ENCODE assay signal across 7 cellular contexts in the genomic region with DNA sequence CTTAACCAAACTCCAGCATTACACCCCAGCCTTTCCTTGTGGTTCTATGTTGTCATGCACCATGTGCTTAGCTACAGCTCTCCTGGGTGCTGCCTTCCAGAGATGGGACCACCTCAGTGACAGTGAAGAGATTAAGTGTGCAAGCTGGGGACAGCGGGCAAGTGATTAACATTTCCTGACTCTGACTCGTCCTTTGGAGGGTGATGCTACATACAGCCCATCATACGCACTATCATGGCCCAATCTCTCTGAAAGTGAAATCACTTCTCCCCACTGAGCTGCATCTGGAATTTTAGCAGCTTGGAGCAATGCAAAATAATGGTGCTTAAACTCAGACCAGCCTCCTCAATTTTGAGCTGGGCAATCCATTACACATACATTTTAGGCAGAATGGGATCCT.
DNase-seq lines count a peak whose midpoint lies in the region; ATAC-seq and TF ChIP-seq lines count a peak whose summit lies in the region.
"Not testable (repeated sequence)": the region's sequence is repeated elsewhere in the genome, so short reads cannot be mapped to it uniquely, and the experiment has no call there.

No MANE protein-coding gene starts in this region.

- peak; percentile 3 for ATAC-seq in HG03135 (IDR thresholded peaks at IDR 0.05; ENCODE audit: unreplicated experiment)
- ATAC-seq in activated CD8-positive, alpha-beta memory T cell treated with anti-CD3 and anti-CD28 coated beads, Interleukin-2, amount 10 ng/mL, durations not matched to agents 7 days and 5 days: peak; percentile 28
- peak; percentile 30 for ATAC-seq in activated T-helper 17 cell treated with anti-CD3 and anti-CD28 coated beads, Interleukin-2, amount 50 U/mL, for 72 hours (replicated peaks)
- peak; percentile 32 to 46 for ATAC-seq in activated naive CD4-positive, alpha-beta T cell treated with anti-CD3 and anti-CD28 coated beads, Interleukin-2, amount 50 U/mL, for 72 hours
- not testable (repeated sequence) for ATAC-seq in memory B cell (ENCODE audit: low read depth)

- peak overlapping the region; percentile 39; the same call in 1 of the 2 replicates for H3K4me2 ChIP-seq in OCI-LY3 (ENCODE audit: low read length)

- H3K9me3 ChIP-seq in OCI-LY3 (ENCODE audit: insufficient read depth, low read length): not testable (repeated sequence)

- H3K27me3 Mint-ChIP-seq in activated CD4-positive, alpha-beta T cell treated with anti-CD3 and anti-CD28 coated beads, Interleukin-2, amount 10 ng/mL, durations not matched to agents 24 days and 14 days; activated CD8-positive, alpha-beta memory T cell treated with anti-CD3 and anti-CD28 coated beads, Interleukin-2, amount 10 ng/mL, durations not matched to agents 7 days and 5 days; activated T-helper 17 cell treated with anti-CD3 and anti-CD28 coated beads, Interleukin-2, amount 50 U/mL, for 72 hours; memory B cell: not testable (repeated sequence)

- peak overlapping the region; percentile 40 for H3K4me3 Mint-ChIP-seq in activated CD4-positive, alpha-beta T cell treated with anti-CD3 and anti-CD28 coated beads, Interleukin-2, amount 10 ng/mL, durations not matched to agents 24 days and 14 days
- not testable (repeated sequence) for H3K4me3 Mint-ChIP-seq in activated CD8-positive, alpha-beta memory T cell treated with anti-CD3 and anti-CD28 coated beads, Interleukin-2, amount 10 ng/mL, durations not matched to agents 7 days and 5 days
- H3K4me3 Mint-ChIP-seq in activated T-helper 17 cell treated with anti-CD3 and anti-CD28 coated beads, Interleukin-2, amount 50 U/mL, for 72 hours: peak overlapping the region; percentile 27
- H3K4me3 Mint-ChIP-seq in memory B cell: peak overlapping the region; percentile 14

- CTCF ChIA-PET in activated CD8-positive, alpha-beta memory T cell treated with anti-CD3 and anti-CD28 coated beads, Interleukin-2, amount 10 ng/mL, durations not matched to agents 7 days and 5 days (lab: Charles Lee): not testable (repeated sequence)

- not testable (repeated sequence) for H3K9me3 Mint-ChIP-seq in activated CD4-positive, alpha-beta T cell treated with anti-CD3 and anti-CD28 coated beads, Interleukin-2, amount 10 ng/mL, durations not matched to agents 24 days and 14 days; activated CD8-positive, alpha-beta memory T cell treated with anti-CD3 and anti-CD28 coated beads, Interleukin-2, amount 10 ng/mL, durations not matched to agents 7 days and 5 days (ENCODE audit: low read depth); activated T-helper 17 cell treated with anti-CD3 and anti-CD28 coated beads, Interleukin-2, amount 50 U/mL, for 72 hours; activated naive CD4-positive, alpha-beta T cell treated with anti-CD3 and anti-CD28 coated beads, Interleukin-2, amount 50 U/mL, for 72 hours; memory B cell

- not testable (repeated sequence) for H3K27me3 ChIP-seq in OCI-LY3 (ENCODE audit: low read depth, low read length)

- peak overlapping the region; percentile 92 for H3K27ac ChIP-seq in OCI-LY3 (ENCODE audit: low read length)

- H3K4me3 ChIP-seq in OCI-LY3 (ENCODE audit: low read length): not testable (repeated sequence)

- not testable (repeated sequence) for TF ChIP-seq CTCF in OCI-LY3 (IDR thresholded peaks at IDR 0.05; ENCODE audit: low read depth, low read length)

- peak overlapping the region; percentile 73 for H3K27ac Mint-ChIP-seq in activated CD4-positive, alpha-beta T cell treated with anti-CD3 and anti-CD28 coated beads, Interleukin-2, amount 10 ng/mL, durations not matched to agents 24 days and 14 days
- H3K27ac Mint-ChIP-seq in activated CD8-positive, alpha-beta memory T cell treated with anti-CD3 and anti-CD28 coated beads, Interleukin-2, amount 10 ng/mL, durations not matched to agents 7 days and 5 days: peak overlapping the region; percentile 61
- not testable (repeated sequence) for H3K27ac Mint-ChIP-seq in activated T-helper 17 cell treated with anti-CD3 and anti-CD28 coated beads, Interleukin-2, amount 50 U/mL, for 72 hours; activated naive CD4-positive, alpha-beta T cell treated with anti-CD3 and anti-CD28 coated beads, Interleukin-2, amount 50 U/mL, for 72 hours; memory B cell

- peak overlapping the region; percentile 71 for H3K9ac ChIP-seq in OCI-LY3 (ENCODE audit: low read length)

- intact Hi-C loops in activated CD4-positive, alpha-beta T cell treated with anti-CD3 and anti-CD28 coated beads, Interleukin-2, amount 10 ng/mL, durations not matched to agents 24 days and 14 days (cut with micrococcal nuclease): not testable (repeated sequence)

- not testable (repeated sequence) for H3K36me3 ChIP-seq in OCI-LY3 (replicated peaks; ENCODE audit: low read depth, low read length)

- not testable (repeated sequence) for H3K36me3 Mint-ChIP-seq in activated CD4-positive, alpha-beta T cell treated with anti-CD3 and anti-CD28 coated beads, Interleukin-2, amount 10 ng/mL, durations not matched to agents 24 days and 14 days (ENCODE audit: low read depth); activated CD8-positive, alpha-beta memory T cell treated with anti-CD3 and anti-CD28 coated beads, Interleukin-2, amount 10 ng/mL, durations not matched to agents 7 days and 5 days; activated T-helper 17 cell treated with anti-CD3 and anti-CD28 coated beads, Interleukin-2, amount 50 U/mL, for 72 hours (ENCODE audit: low read depth); activated naive CD4-positive, alpha-beta T cell treated with anti-CD3 and anti-CD28 coated beads, Interleukin-2, amount 50 U/mL, for 72 hours; memory B cell

- DNase-seq in activated CD4-positive, alpha-beta T cell treated with anti-CD3 and anti-CD28 coated beads, Interleukin-2, amount 10 ng/mL, durations not matched to agents 24 days and 14 days; activated CD8-positive, alpha-beta memory T cell treated with anti-CD3 and anti-CD28 coated beads, Interleukin-2, amount 10 ng/mL, durations not matched to agents 7 days and 5 days; activated naive CD4-positive, alpha-beta T cell treated with anti-CD3 and anti-CD28 coated beads, Interleukin-2, amount 50 U/mL, for 72 hours (ENCODE audit: low spot score in 2 of 2); memory B cell (ENCODE audit: low spot score in 2 of 2): not testable (repeated sequence)

- not testable (repeated sequence) for H3K79me2 ChIP-seq in OCI-LY3 (ENCODE audit: low read length)

- not testable (repeated sequence) for H2AFZ ChIP-seq in OCI-LY3 (ENCODE audit: low read depth, low read length)

- H3K4me1 ChIP-seq in OCI-LY3 (ENCODE audit: low read length): peaks cover 59% of the 10 kb centered on the region

- H4K20me1 ChIP-seq in OCI-LY3 (ENCODE audit: insufficient read depth, low read length): not testable (repeated sequence)

- peaks cover 23% of the 10 kb centered on the region for H3K4me1 Mint-ChIP-seq in activated CD4-positive, alpha-beta T cell treated with anti-CD3 and anti-CD28 coated beads, Interleukin-2, amount 10 ng/mL, durations not matched to agents 24 days and 14 days
- peaks cover 18% of the 10 kb centered on the region for H3K4me1 Mint-ChIP-seq in activated CD8-positive, alpha-beta memory T cell treated with anti-CD3 and anti-CD28 coated beads, Interleukin-2, amount 10 ng/mL, durations not matched to agents 7 days and 5 days
- H3K4me1 Mint-ChIP-seq in activated T-helper 17 cell treated with anti-CD3 and anti-CD28 coated beads, Interleukin-2, amount 50 U/mL, for 72 hours; memory B cell: not testable (repeated sequence)
